8 cellular contexts compared by ENCODE assay signal in genomic region chr17:4796550-4796915, GRCh38. TPM values are rescaled to one million over a fixed set of nuclear protein-coding genes. Genes with fewer than 3 reads are reported as not detected.
A peak's percentile ranks its signal among the peaks of the same experiment; 100 is the strongest.
DNase-seq lines count a peak whose midpoint lies in the region; ATAC-seq and TF ChIP-seq lines count a peak whose summit lies in the region.

No MANE protein-coding gene starts in this region.

- peaks cover 21% of the 10 kb centered on the region for H3K4me1 Mint-ChIP-seq in activated CD4-positive, alpha-beta T cell treated with anti-CD3 and anti-CD28 coated beads, Interleukin-2, amount 10 ng/mL, durations not matched to agents 24 days and 14 days
- H3K4me1 Mint-ChIP-seq in brain = peaks cover 13% of the 10 kb centered on the region
- peaks cover 28% of the 10 kb centered on the region for H3K4me1 Mint-ChIP-seq in stimulated activated memory B cell treated with anti-CD40 and anti-IgM and Interleukin-4, amounts not matched to agents 10 μg/mL and 1 μg/mL and 100 μg/mL, for 72 hours

- H3K79me2 ChIP-seq in OCI-LY7 (ENCODE audit: insufficient read depth, low read depth, low read length) = peaks cover 16% of the 10 kb centered on the region; the same call in 1 of the 2 replicates

- DNase-seq in activated CD4-positive, alpha-beta T cell treated with anti-CD3 and anti-CD28 coated beads, Interleukin-2, amount 10 ng/mL, durations not matched to agents 24 days and 14 days = peak; percentile 77
- DNase-seq in activated CD4-positive, alpha-beta T cell treated with anti-CD3 and anti-CD28 coated beads, Interleukin-2, amount 50 U/mL, for 1 hour = no peak
- no peak for DNase-seq in OCI-LY7 (ENCODE audit: low spot score)
- DNase-seq in kidney epithelial cell (ENCODE audit: low read depth) = no peak
- no peak for DNase-seq in NCI-H446 treated with DMSO at 0.1 percent for 48 hours (lab: John Stamatoyannopoulos, UW)
- no peak for DNase-seq in posterior vena cava (ENCODE audit: low spot score)

- peak overlapping the region; percentile 98 for H3K27ac Mint-ChIP-seq in activated CD4-positive, alpha-beta T cell treated with anti-CD3 and anti-CD28 coated beads, Interleukin-2, amount 10 ng/mL, durations not matched to agents 24 days and 14 days
- H3K27ac Mint-ChIP-seq in brain = peak overlapping the region; percentile 97 to 99 (median 99)
- H3K27ac Mint-ChIP-seq in stimulated activated memory B cell treated with anti-CD40 and anti-IgM and Interleukin-4, amounts not matched to agents 10 μg/mL and 1 μg/mL and 100 μg/mL, for 72 hours = peak overlapping the region; percentile 97

- H3K9me3 Mint-ChIP-seq in activated CD4-positive, alpha-beta T cell treated with anti-CD3 and anti-CD28 coated beads, Interleukin-2, amount 10 ng/mL, durations not matched to agents 24 days and 14 days = no peaks in the 10 kb centered on the region
- H3K9me3 Mint-ChIP-seq in brain = no peaks in the 10 kb centered on the region
- H3K9me3 Mint-ChIP-seq in stimulated activated memory B cell treated with anti-CD40 and anti-IgM and Interleukin-4, amounts not matched to agents 10 μg/mL and 1 μg/mL and 100 μg/mL, for 72 hours = no peaks in the 10 kb centered on the region

- intact Hi-C loops in activated CD4-positive, alpha-beta T cell treated with anti-CD3 and anti-CD28 coated beads, Interleukin-2, amount 10 ng/mL, durations not matched to agents 24 days and 14 days (cut with micrococcal nuclease) = loop anchor here (1.0 to 10.0 kb wide), 2 partner anchors 11 to 168 kb away; partner anchors contain the start of genes PLD2 and SPAG7
- intact Hi-C loops in OCI-LY7 (cut with micrococcal nuclease; ENCODE audit: unreplicated experiment) (loop anchor here (1.0 kb wide), 1 partner anchor 11 kb away; the partner anchor contains the start of gene PLD2), posterior vena cava (cut with DNase I) (no loop called here)

- H3K9me3 ChIP-seq in OCI-LY7 (ENCODE audit: low read length) = no peaks in the 10 kb centered on the region; the same call in 1 of the 2 replicates

- CTCF ChIA-PET in OCI-LY7 (lab: Charles Lee; ENCODE audit: unreplicated experiment) = no interaction called here

- H3K4me1 ChIP-seq in OCI-LY7 (ENCODE audit: insufficient read depth, low read length, poor library complexity, severe bottlenecking) = peaks cover 6% of the 10 kb centered on the region

- peaks cover 5% of the 10 kb centered on the region for H3K27me3 Mint-ChIP-seq in activated CD4-positive, alpha-beta T cell treated with anti-CD3 and anti-CD28 coated beads, Interleukin-2, amount 10 ng/mL, durations not matched to agents 24 days and 14 days
- H3K27me3 Mint-ChIP-seq in brain = peaks cover 11% of the 10 kb centered on the region
- H3K27me3 Mint-ChIP-seq in stimulated activated memory B cell treated with anti-CD40 and anti-IgM and Interleukin-4, amounts not matched to agents 10 μg/mL and 1 μg/mL and 100 μg/mL, for 72 hours = peaks cover 12% of the 10 kb centered on the region

- peak overlapping the region; percentile 78 for H3K4me2 ChIP-seq in OCI-LY7 (ENCODE audit: low read length)

- ATAC-seq in stimulated activated memory B cell treated with anti-CD40 and anti-IgM and Interleukin-4, amounts not matched to agents 10 μg/mL and 1 μg/mL and 100 μg/mL, for 72 hours = no peak

- peak overlapping the region; percentile 85 for H3K4me3 ChIP-seq in OCI-LY7 (ENCODE audit: low read depth, low read length, poor library complexity, severe bottlenecking)
- H3K4me3 ChIP-seq in kidney epithelial cell (ENCODE audit: low read depth, low read length) = peak overlapping the region; percentile 85

- POLR2A ChIA-PET in OCI-LY7 (lab: Charles Lee) = interaction anchor here (0.7 kb wide), 1 partner anchor 674 kb away, joined by 5 read pairs; no protein-coding TSS in a partner anchor

- no peaks in the 10 kb centered on the region for H3K9me2 ChIP-seq in OCI-LY7 (ENCODE audit: insufficient read depth, low read length)

- H2AFZ ChIP-seq in OCI-LY7 (ENCODE audit: low read length) = peak overlapping the region; percentile 76; the same call in 1 of the 2 replicates

- H3K27me3 ChIP-seq in kidney epithelial cell (ENCODE audit: control insufficient read depth, insufficient read depth, low read length) = no peaks in the 10 kb centered on the region

- no TSS peak for BruUV-seq in OCI-LY7 (replicated peaks; lab: Mats Ljungman, UMichigan)

- no peaks in the 10 kb centered on the region for H4K20me1 ChIP-seq in OCI-LY7 (ENCODE audit: insufficient read depth, low read length)

- TF ChIP-seq CTCF in OCI-LY7 (conservative IDR thresholded peaks at IDR 0.05; ENCODE audit: low read length) (no peak), brain (conservative IDR thresholded peaks at IDR 0.05) (no peak), kidney epithelial cell (IDR thresholded peaks at IDR 0.05; ENCODE audit: insufficient read depth, low read length, poor library complexity, severe bottlenecking) (no peak)

- peak overlapping the region; percentile 37 for H3K27ac ChIP-seq in OCI-LY7 (ENCODE audit: low read depth, low read length, poor library complexity, severe bottlenecking)

- peaks cover 24% of the 10 kb centered on the region for H3K36me3 Mint-ChIP-seq in activated CD4-positive, alpha-beta T cell treated with anti-CD3 and anti-CD28 coated beads, Interleukin-2, amount 10 ng/mL, durations not matched to agents 24 days and 14 days (ENCODE audit: low read depth)
- peaks cover 25% of the 10 kb centered on the region for H3K36me3 Mint-ChIP-seq in brain
- H3K36me3 Mint-ChIP-seq in stimulated activated memory B cell treated with anti-CD40 and anti-IgM and Interleukin-4, amounts not matched to agents 10 μg/mL and 1 μg/mL and 100 μg/mL, for 72 hours = peaks cover 33% of the 10 kb centered on the region

- H3K36me3 ChIP-seq in OCI-LY7 (ENCODE audit: insufficient read depth, low read length) (peaks cover 23% of the 10 kb centered on the region; the same call in 1 of the 2 replicates), kidney epithelial cell (ENCODE audit: control insufficient read depth, insufficient read depth, low read length) (no peaks in the 10 kb centered on the region)

- H3K4me3 Mint-ChIP-seq in activated CD4-positive, alpha-beta T cell treated with anti-CD3 and anti-CD28 coated beads, Interleukin-2, amount 10 ng/mL, durations not matched to agents 24 days and 14 days = peak overlapping the region; percentile 99
- H3K4me3 Mint-ChIP-seq in brain = peak overlapping the region; percentile 99 to 100 (median 100)
- H3K4me3 Mint-ChIP-seq in stimulated activated memory B cell treated with anti-CD40 and anti-IgM and Interleukin-4, amounts not matched to agents 10 μg/mL and 1 μg/mL and 100 μg/mL, for 72 hours = peak overlapping the region; percentile 100

RNA-seq across cellular contexts. Expression of gene PSMB6, which starts 0.6 kb away (rescaled TPM):
- total RNA-seq in activated CD4-positive, alpha-beta T cell treated with anti-CD3 and anti-CD28 coated beads, Interleukin-2, amount 10 ng/mL, durations not matched to agents 24 days and 14 days = 208 and 209 TPM in 2 replicates
- 144 and 155 TPM in 2 replicates for total RNA-seq in OCI-LY7 (2014; rRNA removed; shearing (Covaris generic))
- 111 and 137 TPM in 2 replicates for total RNA-seq in OCI-LY7 (2022)
- polyA plus RNA-seq in brain (ENCODE audit: insufficient read depth, low read depth, low replicate concordance) = 308 TPM
- total RNA-seq in kidney epithelial cell = 208 and 257 TPM in 2 replicates
- total RNA-seq in posterior vena cava = 100 to 1,000 TPM in 1 of 2 donors, 10 to 100 TPM in 1; 87.5 to 103 TPM

RNA-seq across cellular contexts. Expression of gene GLTPD2, which starts 7.8 kb away (rescaled TPM):
- not detected in 2 replicates for total RNA-seq in activated CD4-positive, alpha-beta T cell treated with anti-CD3 and anti-CD28 coated beads, Interleukin-2, amount 10 ng/mL, durations not matched to agents 24 days and 14 days
- not detected in 2 replicates for total RNA-seq in OCI-LY7 (2014; rRNA removed; shearing (Covaris generic))
- not detected in 2 replicates for total RNA-seq in OCI-LY7 (2022)
- polyA plus RNA-seq in brain (ENCODE audit: insufficient read depth, low read depth, low replicate concordance) = not detected
- not detected in 2 replicates for total RNA-seq in kidney epithelial cell
- not detected for total RNA-seq in posterior vena cava

RNA-seq across cellular contexts. Expression of gene VMO1, which starts 10.4 kb away (rescaled TPM):
- total RNA-seq in activated CD4-positive, alpha-beta T cell treated with anti-CD3 and anti-CD28 coated beads, Interleukin-2, amount 10 ng/mL, durations not matched to agents 24 days and 14 days = not detected in 2 replicates
- total RNA-seq in OCI-LY7 (2014; rRNA removed; shearing (Covaris generic)) = not detected in 2 replicates
- 0.55 TPM in 1 of 2 replicates, not detected in the other for total RNA-seq in OCI-LY7 (2022)
- polyA plus RNA-seq in brain (ENCODE audit: insufficient read depth, low read depth, low replicate concordance) = 3.3 TPM
- total RNA-seq in kidney epithelial cell = not detected in 2 replicates
- 1 to 10 TPM; 2.1 to 3.4 TPM for total RNA-seq in posterior vena cava

RNA-seq across cellular contexts. Expression of gene PLD2, which starts 10.4 kb away (rescaled TPM):
- 14.5 and 16.1 TPM in 2 replicates for total RNA-seq in activated CD4-positive, alpha-beta T cell treated with anti-CD3 and anti-CD28 coated beads, Interleukin-2, amount 10 ng/mL, durations not matched to agents 24 days and 14 days
- total RNA-seq in OCI-LY7 (2014; rRNA removed; shearing (Covaris generic)) = 6.6 and 10.2 TPM in 2 replicates
- total RNA-seq in OCI-LY7 (2022) (13.5 and 18.7 TPM in 2 replicates), kidney epithelial cell (17.4 and 28.6 TPM in 2 replicates), posterior vena cava (10 to 100 TPM; 22.2 to 30.3 TPM)
- polyA plus RNA-seq in brain (ENCODE audit: insufficient read depth, low read depth, low replicate concordance) = 14.0 TPM

Comparison
In these comparisons a context has a peak if more than half of its experiments do, and no peak if none do; other contexts are left out.
1. intact Hi-C loops: an anchor here in activated CD4-positive, alpha-beta T cell treated with anti-CD3 and anti-CD28 coated beads, Interleukin-2, amount 10 ng/mL, durations not matched to agents 24 days and 14 days (1.0 to 10.0 kb wide) and OCI-LY7 (1.0 kb wide); none called in posterior vena cava.